Comparison of ENCODE assay signal across 14 cellular contexts in genomic region chr2:167890739-167891138, GRCh38.
"Had no signal": no experiment of that assay in that cellular context is flagged by ENCODE, and none has a peak within 500 bp of the region (broad histone marks: within the 10 kb centered on the region; RNA-seq: fewer than 3 reads in every experiment).

No MANE protein-coding gene starts in this region.

- H3K27ac ChIP-seq: ascending aorta, colonic mucosa, thoracic aorta had no signal

- H3K27me3 ChIP-seq: ascending aorta, colonic mucosa had no signal

- H3K36me3 ChIP-seq: ascending aorta, colonic mucosa, thoracic aorta had no signal

- H3K4me3 ChIP-seq: ascending aorta, colonic mucosa, lung, thoracic aorta had no signal

- DNase-seq: activated CD4-positive, alpha-beta T cell treated with anti-CD3 and anti-CD28 coated beads, Interleukin-2, amount 50 U/mL, for 4 hours; activated effector memory CD4-positive, alpha-beta T cell treated with anti-CD3 and anti-CD28 coated beads, Interleukin-2, amount 50 U/mL, for 16 hours; activated naive CD4-positive, alpha-beta T cell treated with anti-CD3 and anti-CD28 coated beads, Interleukin-2, amount 50 U/mL, for 16 hours; activated T-cell treated with anti-CD3 and anti-CD28 coated beads, Interleukin-2, amount 50 U/mL, for 72 hours; colonic mucosa; effector CD4-positive, alpha-beta T cell; head of caudate nucleus; nephron progenitor cell; occipital lobe; retina; stimulated activated naive B cell treated with anti-CD40 and anti-IgM and Interleukin-4, amounts not matched to agents 10 μg/mL and 1 μg/mL and 100 μg/mL, for 72 hours had no signal

- H3K4me1 ChIP-seq: ascending aorta, colonic mucosa had no signal

- H3K9me3 ChIP-seq: colonic mucosa, thoracic aorta had no signal
